Comparison of ENCODE assay signal across 22 cellular contexts in genomic region chr6:32169211-32169610, GRCh38. TPM values are rescaled to one million over a fixed set of nuclear protein-coding genes. Genes with fewer than 3 reads are reported as not detected.
DNase-seq lines count a peak whose midpoint lies in the region; ATAC-seq and TF ChIP-seq lines count a peak whose summit lies in the region.
"Had no signal": no experiment of that assay in that cellular context is flagged by ENCODE, and none has a peak within 500 bp of the region (broad histone marks: within the 10 kb centered on the region; RNA-seq: fewer than 3 reads in every experiment).

No MANE protein-coding gene starts in this region.

- H3K4me3 Mint-ChIP-seq in endodermal cell, result no peak overlapping the region
- H3K4me3 Mint-ChIP-seq: CD4-positive, alpha-beta T cell; natural killer cell had no signal

- POLR2A ChIA-PET in Panc1 (lab: Charles Lee), result no interaction called here

- WGBS in endodermal cell (ENCODE audit: insufficient coverage in 1 of 2, insufficient read length in 1 of 2), 2 experiments, result 89 to 94% methylated on average over 5 to 8 of the region's 8 CpGs

- peaks cover 57% of the 10 kb centered on the region for H3K4me1 Mint-ChIP-seq in endodermal cell

- H3K27me3 ChIP-seq in DND-41 (ENCODE audit: insufficient read depth, low read length, poor library complexity) (no peaks in the 10 kb centered on the region), Panc1 (ENCODE audit: control insufficient read depth, insufficient read depth, low read length) (no peaks in the 10 kb centered on the region), endodermal cell (ENCODE audit: control insufficient read depth, insufficient read depth, low read length, poor library complexity, severe bottlenecking) (no peaks in the 10 kb centered on the region), parathyroid adenoma (ENCODE audit: control insufficient read depth, insufficient read depth, low read length) (no peaks in the 10 kb centered on the region), MG63 (no peaks in the 10 kb centered on the region)
- H3K27me3 ChIP-seq: adrenal gland, esophagus squamous epithelium had no signal

- ATAC-seq in DND-41 (ENCODE audit: insufficient read depth, low read depth) (0 out of 3 replicates have a peak, but pooled peaks have one; percentile 31), Panc1 (peak; percentile 57; the same call in 1 of the 2 replicates)
- ATAC-seq: natural killer cell; stimulated activated naive CD8-positive, alpha-beta T cell treated with anti-CD3 and anti-CD28 coated beads, Interleukin-15, Interleukin-2, amounts not matched to agents 100 U/mL and 50 U/mL, for 24 hours had no signal

- H2AFZ ChIP-seq in DND-41 (ENCODE audit: low read depth, low read length) (no peak overlapping the region), parathyroid adenoma (no peak overlapping the region)

- H3K9ac ChIP-seq in DND-41 (ENCODE audit: low read depth, low read length) (no peak overlapping the region), endodermal cell (ENCODE audit: extremely low read depth, low read length, poor library complexity, severe bottlenecking) (no peak overlapping the region), parathyroid adenoma (no peak overlapping the region)

- peak overlapping the region; percentile 96 for H3K27ac Mint-ChIP-seq in endodermal cell
- H3K27ac Mint-ChIP-seq: CD4-positive, alpha-beta T cell had no signal

- intact Hi-C loops in Panc1 (cut with micrococcal nuclease; ENCODE audit: unreplicated experiment), result no loop called here

- H3K4me1 ChIP-seq in DND-41 (ENCODE audit: insufficient read depth, low read length) (peaks cover 2% of the 10 kb centered on the region; the same call in 1 of the 2 replicates), Panc1 (ENCODE audit: control insufficient read depth, insufficient read depth, low read length) (peaks cover 8% of the 10 kb centered on the region; the same call in 1 of the 2 replicates), endodermal cell (ENCODE audit: control insufficient read depth, insufficient read depth, low read length) (peaks cover 26% of the 10 kb centered on the region), parathyroid adenoma (no peaks in the 10 kb centered on the region)

- H3K36me3 ChIP-seq in DND-41 (ENCODE audit: insufficient read depth, low read length) (peaks cover 57% of the 10 kb centered on the region), Panc1 (ENCODE audit: control insufficient read depth, insufficient read depth, low read length) (0 out of 2 replicates have a peak, but pooled peaks cover 2% of the 10 kb centered on the region), endodermal cell (ENCODE audit: control insufficient read depth, insufficient read depth, low read length) (peaks cover 73% of the 10 kb centered on the region), parathyroid adenoma (ENCODE audit: control insufficient read depth, insufficient read depth, low read length) (no peaks in the 10 kb centered on the region), MG63 (no peaks in the 10 kb centered on the region)

- H3K79me2 ChIP-seq in DND-41 (ENCODE audit: insufficient read depth, low read length), result peaks cover 6% of the 10 kb centered on the region; the same call in 1 of the 2 replicates
- no peaks in the 10 kb centered on the region for H3K79me2 ChIP-seq in parathyroid adenoma

- H3K4me3 ChIP-seq in DND-41 (ENCODE audit: low read depth in 1 of 2, low read length in 2 of 2), result no peak overlapping the region
- no peak overlapping the region for H3K4me3 ChIP-seq in Panc1 (ENCODE audit: low read depth in 2 of 2, low read length in 2 of 2)
- peak overlapping the region; percentile 21 for H3K4me3 ChIP-seq in endodermal cell (ENCODE audit: low read length)
- no peak overlapping the region for H3K4me3 ChIP-seq in parathyroid adenoma (ENCODE audit: low read depth, low read length)
- no peak overlapping the region for H3K4me3 ChIP-seq in MG63
- H3K4me3 ChIP-seq: adrenal gland, esophagus squamous epithelium had no signal

- CTCF ChIA-PET in Panc1 (lab: Charles Lee), result no interaction called here

- H3K4me2 ChIP-seq in DND-41 (ENCODE audit: insufficient read depth, low read length) (no peak overlapping the region), parathyroid adenoma (ENCODE audit: low read length) (no peak overlapping the region)

- H3K27me3 Mint-ChIP-seq in endodermal cell (ENCODE audit: insufficient read depth), result no peaks in the 10 kb centered on the region
- H3K27me3 Mint-ChIP-seq: CD4-positive, alpha-beta T cell had no signal

- BruUV-seq in Panc1 (replicated peaks; lab: Mats Ljungman, UMichigan), result no TSS peak

- in situ Hi-C loops in Panc1 (cut with HindIII; ENCODE audit: low pct_unique_long_range_greater_than_20kb, low sequenced_read_pairs), result no loop called here

- no peaks in the 10 kb centered on the region for H4K20me1 ChIP-seq in DND-41 (ENCODE audit: insufficient read depth, low read length)

- H3K9me3 ChIP-seq in DND-41 (ENCODE audit: insufficient read depth, low read length, severe bottlenecking), result no peaks in the 10 kb centered on the region
- H3K9me3 ChIP-seq in Panc1 (ENCODE audit: control insufficient read depth, insufficient read depth, low read depth, low read length), result no peaks in the 10 kb centered on the region
- H3K9me3 ChIP-seq in endodermal cell (ENCODE audit: control insufficient read depth, low read length), result no peaks in the 10 kb centered on the region
- H3K9me3 ChIP-seq in parathyroid adenoma (ENCODE audit: control insufficient read depth, low read length), result no peaks in the 10 kb centered on the region
- no peaks in the 10 kb centered on the region for H3K9me3 ChIP-seq in MG63
- H3K9me3 ChIP-seq: adrenal gland, esophagus squamous epithelium had no signal

- TF ChIP-seq CTCF in DND-41 (IDR thresholded peaks at IDR 0.05; ENCODE audit: borderline replicate concordance, extremely low read depth, low read length, poor library complexity, severe bottlenecking) (peak; percentile 35), Panc1 (IDR thresholded peaks at IDR 0.05) (no peak; the same call in 1 of the 2 replicates), endodermal cell (conservative IDR thresholded peaks at IDR 0.05) (no peak), parathyroid adenoma (IDR thresholded peaks at IDR 0.05) (peak; percentile 11)

- no peak for DNase-seq in DND-41
- DNase-seq in Panc1 (ENCODE audit: low read depth, low spot score), result no peak
- DNase-seq in endodermal cell, result no peak
- no peak for DNase-seq in MG63
- no peak for DNase-seq in iPS-NIHi7 (ENCODE audit: extremely low spot score)
- DNase-seq in NCI-H1436 (lab: John Stamatoyannopoulos, UW), result no peak
- no peak for DNase-seq in activated CD8-positive, alpha-beta memory T cell treated with anti-CD3 and anti-CD28 coated beads for 24 hours
- DNase-seq: activated CD8-positive, alpha-beta memory T cell treated with anti-CD3 and anti-CD28 coated beads, Interleukin-2, amount 50 U/mL, for 4 hours; activated effector memory CD4-positive, alpha-beta T cell treated with Interleukin-2 at 50 U/mL for 16 hours; adrenal gland; caudate nucleus; CD4-positive, alpha-beta T cell; DMS53; effector CD4-positive, alpha-beta T cell; esophagus squamous epithelium; mesendoderm; natural killer cell; NCI-H1105 treated with DMSO at 0.1 percent for 48 hours; NCI-H510A treated with DMSO at 0.1 percent for 48 hours; stimulated activated naive CD8-positive, alpha-beta T cell treated with anti-CD3 and anti-CD28 coated beads, Interleukin-15, Interleukin-2, amounts not matched to agents 100 U/mL and 50 U/mL, for 24 hours; trophoblast cell had no signal

- no peaks in the 10 kb centered on the region for H3K9me3 Mint-ChIP-seq in endodermal cell
- H3K9me3 Mint-ChIP-seq: CD4-positive, alpha-beta T cell; natural killer cell had no signal

- no peak overlapping the region for H3K27ac ChIP-seq in DND-41 (ENCODE audit: low read length)
- no peak overlapping the region for H3K27ac ChIP-seq in Panc1 (ENCODE audit: low read length)
- H3K27ac ChIP-seq in endodermal cell (ENCODE audit: low read depth, low read length), result no peak overlapping the region
- no peak overlapping the region for H3K27ac ChIP-seq in parathyroid adenoma

- H3K36me3 Mint-ChIP-seq in endodermal cell (ENCODE audit: low read depth), result peaks cover 71% of the 10 kb centered on the region
- H3K36me3 Mint-ChIP-seq: natural killer cell had no signal

RNA-seq across cellular contexts. Expression of gene EGFL8, which starts 4.8 kb away (rescaled TPM):
- total RNA-seq in Panc1 (2021; ENCODE audit: unreplicated experiment) (11.1 TPM), endodermal cell (10 to 100 TPM; 27.9 to 39.6 TPM)
- 6.0 TPM for polyA plus RNA-seq in Panc1 (2012; ENCODE audit: insufficient read length)
- polyA plus RNA-seq in endodermal cell (2013, experiment 1 of 2), result 38.0 TPM
- 33.1 TPM for polyA plus RNA-seq in endodermal cell (2013, experiment 2 of 2)
- 1.0 and 2.8 TPM in 2 replicates for total RNA-seq in MG63 (2014; rRNA removed; shearing (Covaris generic); ENCODE audit: low replicate concordance)

RNA-seq across cellular contexts. Expression of gene AGPAT1, which starts 6.7 kb away (rescaled TPM):
- total RNA-seq in Panc1 (2021; ENCODE audit: unreplicated experiment), result 88.4 TPM
- 111 TPM for polyA plus RNA-seq in Panc1 (2012; ENCODE audit: insufficient read length)
- total RNA-seq in endodermal cell, result 100 to 1,000 TPM; 124 to 147 TPM
- 126 TPM for polyA plus RNA-seq in endodermal cell (2013, experiment 1 of 2)
- 113 TPM for polyA plus RNA-seq in endodermal cell (2013, experiment 2 of 2)
- total RNA-seq in MG63 (2014; rRNA removed; shearing (Covaris generic); ENCODE audit: low replicate concordance), result 22.8 and 24.8 TPM in 2 replicates

RNA-seq across cellular contexts. Expression of gene RNF5, which starts 9.0 kb away (rescaled TPM):
- total RNA-seq in Panc1 (2021; ENCODE audit: unreplicated experiment) (82.3 TPM), endodermal cell (10 to 100 TPM; 68.0 to 71.3 TPM)
- polyA plus RNA-seq in Panc1 (2012; ENCODE audit: insufficient read length), result 158 TPM
- polyA plus RNA-seq in endodermal cell (2013, experiment 1 of 2), result 114 TPM
- polyA plus RNA-seq in endodermal cell (2013, experiment 2 of 2), result 109 TPM
- total RNA-seq in MG63 (2014; rRNA removed; shearing (Covaris generic); ENCODE audit: low replicate concordance), result 28.7 and 38.3 TPM in 2 replicates

RNA-seq across cellular contexts. Expression of gene AGER, which starts 14.8 kb away (rescaled TPM):
- total RNA-seq in Panc1 (2021; ENCODE audit: unreplicated experiment) (3.7 TPM), endodermal cell (10 to 100 TPM; 29.8 to 35.2 TPM)
- 3.2 TPM for polyA plus RNA-seq in Panc1 (2012; ENCODE audit: insufficient read length)
- 16.4 TPM for polyA plus RNA-seq in endodermal cell (2013, experiment 1 of 2)
- 11.9 TPM for polyA plus RNA-seq in endodermal cell (2013, experiment 2 of 2)
- total RNA-seq in MG63 (2014; rRNA removed; shearing (Covaris generic); ENCODE audit: low replicate concordance), result 1.4 TPM in 1 of 2 replicates, not detected in the other

RNA-seq across cellular contexts. Expression of gene PPT2, which starts 15.3 kb away (rescaled TPM):
- total RNA-seq in Panc1 (2021; ENCODE audit: unreplicated experiment), result 20.1 TPM
- polyA plus RNA-seq in Panc1 (2012; ENCODE audit: insufficient read length), result 15.2 TPM
- 10 to 100 TPM; 51.1 to 65.3 TPM for total RNA-seq in endodermal cell
- polyA plus RNA-seq in endodermal cell (2013, experiment 1 of 2), result 39.5 TPM
- 33.9 TPM for polyA plus RNA-seq in endodermal cell (2013, experiment 2 of 2)
- 2.9 and 5.9 TPM in 2 replicates for total RNA-seq in MG63 (2014; rRNA removed; shearing (Covaris generic); ENCODE audit: low replicate concordance)

Comparison
In these comparisons a context has a peak if more than half of its experiments do, and no peak if none do; other contexts are left out.
1. CTCF ChIP-seq: peak in DND-41 (single experiment) and parathyroid adenoma (single experiment); none in Panc1 (single experiment) and endodermal cell (single experiment).